ENCODE assay signal across 1 cellular context in genomic region chr5:60196382-60197113, GRCh38.
TF ChIP-seq lines count a peak whose summit lies in the region.

No MANE protein-coding gene starts in this region.

TF ChIP-seq in H1, 55 proteins besides CTCF, POLR2A, EP300 and RAD21 (continued from another document):
- TF ChIP-seq CHD7 (IDR thresholded peaks at IDR 0.05; ENCODE audit: insufficient replicate concordance, low read length) (no peak), NRF1 (IDR thresholded peaks at IDR 0.05; ENCODE audit: low read depth, low read length) (no peak), CREB1 (IDR thresholded peaks at IDR 0.05) (no peak), SAP30 (IDR thresholded peaks at IDR 0.05; ENCODE audit: insufficient read depth, insufficient replicate concordance, low read length) (no peak), HDAC2 (IDR thresholded peaks at IDR 0.05; ENCODE audit: borderline replicate concordance in 1 of 2, low read depth in 2 of 2, low read length in 2 of 2) (no peak), KDM5A (IDR thresholded peaks at IDR 0.05; ENCODE audit: low read length) (no peak), GTF2F1 (IDR thresholded peaks at IDR 0.05; ENCODE audit: borderline replicate concordance, low read depth, low read length) (no peak), CEBPB (IDR thresholded peaks at IDR 0.05; ENCODE audit: low read depth, low read length) (no peak)
